ENCODE assay signal across 15 cellular contexts in genomic region chr6:118468682-118469465, GRCh38.
DNase-seq lines count a peak whose midpoint lies in the region; ATAC-seq, FAIRE-seq and TF ChIP-seq lines count a peak whose summit lies in the region.
"Had no signal": no experiment of that assay in that cellular context is flagged by ENCODE, and none has a peak within 500 bp of the region (broad histone marks: within the 10 kb centered on the region; RNA-seq: fewer than 3 reads in every experiment).

No MANE protein-coding gene starts in this region.

- no peak for TF ChIP-seq CTCF in astrocyte (IDR thresholded peaks at IDR 0.05; ENCODE audit: insufficient read depth, low read depth, low read length)
- no peak for TF ChIP-seq CTCF in upper lobe of left lung (IDR thresholded peaks at IDR 0.05)

- H3K79me2 ChIP-seq in astrocyte (ENCODE audit: insufficient read depth, low read length): no peaks in the 10 kb centered on the region
- H3K79me2 ChIP-seq: parathyroid adenoma had no signal

- peak; percentile 43 for FAIRE-seq in astrocyte (lab: Jason Lieb, UNC)

- no peak for TF ChIP-seq POLR2A in upper lobe of left lung (IDR thresholded peaks at IDR 0.05)

- WGBS in upper lobe of left lung, 2 donors: 36 to 58% methylated on average over 4 of the region's 4 CpGs

- no peak overlapping the region for H3K27ac Mint-ChIP-seq in astrocyte (ENCODE audit: unreplicated experiment)
- H3K27ac Mint-ChIP-seq in stimulated activated naive B cell treated with anti-CD40 and anti-IgM and Interleukin-4, amounts not matched to agents 10 μg/mL and 1 μg/mL and 100 μg/mL, for 72 hours: no peak overlapping the region
- H3K27ac Mint-ChIP-seq: activated T-helper 2 cell treated with anti-CD3 and anti-CD28 coated beads, Interferon-gamma antibody, Interleukin-2, Interleukin-4, amounts not matched to agents 10 μg/mL and 5 μg/mL and 100 μg/mL, durations not matched to agents 14 hours and 24 hours and 36 hours; CD4-positive, CD25-positive, alpha-beta regulatory T cell had no signal

- no peaks in the 10 kb centered on the region for H3K4me1 Mint-ChIP-seq in astrocyte (ENCODE audit: low read depth, unreplicated experiment)
- peaks cover 2 to 7% of the 10 kb centered on the region in 2 donors for H3K4me1 Mint-ChIP-seq in stimulated activated naive B cell treated with anti-CD40 and anti-IgM and Interleukin-4, amounts not matched to agents 10 μg/mL and 1 μg/mL and 100 μg/mL, for 72 hours

- H3K27me3 Mint-ChIP-seq in astrocyte (ENCODE audit: low read depth, unreplicated experiment): no peaks in the 10 kb centered on the region
- no peaks in the 10 kb centered on the region for H3K27me3 Mint-ChIP-seq in stimulated activated naive B cell treated with anti-CD40 and anti-IgM and Interleukin-4, amounts not matched to agents 10 μg/mL and 1 μg/mL and 100 μg/mL, for 72 hours
- H3K27me3 Mint-ChIP-seq: CD4-positive, CD25-positive, alpha-beta regulatory T cell had no signal

- H3K4me1 ChIP-seq in astrocyte (ENCODE audit: insufficient read depth, low read length) (no peaks in the 10 kb centered on the region), SJCRH30 (no peaks in the 10 kb centered on the region), upper lobe of left lung (no peaks in the 10 kb centered on the region)
- H3K4me1 ChIP-seq: testis had no signal

- no peaks in the 10 kb centered on the region for H3K27me3 ChIP-seq in astrocyte (ENCODE audit: insufficient read depth, low read length)
- H3K27me3 ChIP-seq in SJCRH30: no peaks in the 10 kb centered on the region
- no peaks in the 10 kb centered on the region for H3K27me3 ChIP-seq in upper lobe of left lung
- H3K27me3 ChIP-seq: testis had no signal

- H3K9ac ChIP-seq in astrocyte (ENCODE audit: low read length): no peak overlapping the region
- H3K9ac ChIP-seq: parathyroid adenoma had no signal

- no peak overlapping the region for H2AFZ ChIP-seq in astrocyte (ENCODE audit: low read depth, low read length)
- H2AFZ ChIP-seq: parathyroid adenoma had no signal

- H3K36me3 ChIP-seq in astrocyte (ENCODE audit: insufficient read depth, low read length) (peaks cover 4% of the 10 kb centered on the region), SJCRH30 (peaks cover 27% of the 10 kb centered on the region), upper lobe of left lung (peaks cover 0 to 34% (median 0%) of the 10 kb centered on the region in 4 donors)

- H3K36me3 Mint-ChIP-seq in astrocyte (ENCODE audit: low read depth, unreplicated experiment): peaks cover 6% of the 10 kb centered on the region
- peaks cover 36 to 53% of the 10 kb centered on the region in 2 donors for H3K36me3 Mint-ChIP-seq in stimulated activated naive B cell treated with anti-CD40 and anti-IgM and Interleukin-4, amounts not matched to agents 10 μg/mL and 1 μg/mL and 100 μg/mL, for 72 hours

- TF ChIP-seq EP300 in upper lobe of left lung (IDR thresholded peaks at IDR 0.05): no peak

- DNase-seq in ELR (ENCODE audit: low read depth) (peak; percentile 39), NCI-H2081 (lab: John Stamatoyannopoulos, UW) (peak; percentile 58 to 87), astrocyte (ENCODE audit: low read depth) (peak; percentile 26), lung microvascular endothelial cell (ENCODE audit: low read depth in 2 of 2) (peak; percentile 72 to 83), SJCRH30 (no peak), upper lobe of left lung (no peak)
- DNase-seq in stimulated activated naive B cell treated with anti-CD40 and anti-IgM and Interleukin-4, amounts not matched to agents 10 μg/mL and 1 μg/mL and 100 μg/mL, for 72 hours: no peak
- DNase-seq: CD4-positive, CD25-positive, alpha-beta regulatory T cell; testis; WERI-Rb-1 had no signal

- H3K9me3 Mint-ChIP-seq in astrocyte (ENCODE audit: unreplicated experiment): no peaks in the 10 kb centered on the region
- H3K9me3 Mint-ChIP-seq in stimulated activated naive B cell treated with anti-CD40 and anti-IgM and Interleukin-4, amounts not matched to agents 10 μg/mL and 1 μg/mL and 100 μg/mL, for 72 hours: no peaks in the 10 kb centered on the region
- H3K9me3 Mint-ChIP-seq: activated T-helper 2 cell treated with anti-CD3 and anti-CD28 coated beads, Interferon-gamma antibody, Interleukin-2, Interleukin-4, amounts not matched to agents 10 μg/mL and 5 μg/mL and 100 μg/mL, durations not matched to agents 14 hours and 24 hours and 36 hours; CD4-positive, CD25-positive, alpha-beta regulatory T cell had no signal

- no peak overlapping the region for H3K4me3 Mint-ChIP-seq in astrocyte (ENCODE audit: unreplicated experiment)
- H3K4me3 Mint-ChIP-seq in stimulated activated naive B cell treated with anti-CD40 and anti-IgM and Interleukin-4, amounts not matched to agents 10 μg/mL and 1 μg/mL and 100 μg/mL, for 72 hours: no peak overlapping the region
- H3K4me3 Mint-ChIP-seq: CD4-positive, CD25-positive, alpha-beta regulatory T cell had no signal

- H3K4me3 ChIP-seq in astrocyte (ENCODE audit: insufficient read depth, low read depth, low read length) (no peak overlapping the region), SJCRH30 (no peak overlapping the region), upper lobe of left lung (no peak overlapping the region)
- H3K4me3 ChIP-seq: lung, testis had no signal

- H3K9me3 ChIP-seq in astrocyte (ENCODE audit: insufficient read depth, low read depth, low read length) (no peaks in the 10 kb centered on the region), SJCRH30 (replicated peaks) (no peaks in the 10 kb centered on the region), upper lobe of left lung (no peaks in the 10 kb centered on the region)
- H3K9me3 ChIP-seq: testis had no signal

- no peaks in the 10 kb centered on the region for H4K20me1 ChIP-seq in astrocyte (ENCODE audit: insufficient read depth, low read length)

- ATAC-seq in HG02852 (IDR thresholded peaks at IDR 0.05; ENCODE audit: unreplicated experiment): no peak
- no peak for ATAC-seq in stimulated activated naive B cell treated with anti-CD40 and anti-IgM and Interleukin-4, amounts not matched to agents 10 μg/mL and 1 μg/mL and 100 μg/mL, for 72 hours (replicated peaks)
- ATAC-seq in upper lobe of left lung (ENCODE audit: low FRiP score in 2 of 2): no peak
- ATAC-seq: Right ventricle myocardium inferior had no signal

- H3K27ac ChIP-seq in astrocyte (ENCODE audit: low read depth, low read length) (no peak overlapping the region), SJCRH30 (no peak overlapping the region), upper lobe of left lung (no peak overlapping the region)
- H3K27ac ChIP-seq: parathyroid adenoma, testis, WERI-Rb-1 had no signal

- no peak overlapping the region for H3K4me2 ChIP-seq in astrocyte (ENCODE audit: low read length)

Comparison
In these comparisons a context has a peak if more than half of its experiments do, and no peak if none do; other contexts are left out.
1. DNase-seq: peak in ELR (single experiment), NCI-H2081 (2 of 2), astrocyte (single experiment) and lung microvascular endothelial cell (2 of 2); none in stimulated activated naive B cell treated with anti-CD40 and anti-IgM and Interleukin-4, amounts not matched to agents 10 μg/mL and 1 μg/mL and 100 μg/mL, for 72 hours (single experiment), SJCRH30 (0 of 2) and upper lobe of left lung (0 of 2).